Comparison of ENCODE assay signal across 1 cellular context in the genomic region with DNA sequence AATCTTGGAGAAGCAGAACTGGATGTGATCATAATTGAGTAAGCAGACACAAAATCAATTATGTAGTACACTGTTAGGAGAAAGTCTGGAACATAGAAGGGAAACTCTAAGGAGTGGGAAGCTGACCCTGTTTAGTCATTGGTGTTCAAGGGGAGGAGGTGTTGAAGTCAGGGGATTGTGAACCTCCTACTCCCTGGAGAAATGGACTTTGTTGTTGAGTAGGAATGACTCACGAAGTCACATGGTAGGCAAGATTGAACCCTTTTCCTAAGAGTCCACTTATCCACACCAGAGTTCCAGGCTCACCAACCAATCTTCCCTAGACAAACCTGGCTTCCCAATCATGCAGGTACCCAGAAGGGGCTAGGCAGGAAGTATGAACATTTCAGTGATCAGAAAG.
A peak's percentile ranks its signal among the peaks of the same experiment; 100 is the strongest.
TF ChIP-seq lines count a peak whose summit lies in the region.

No MANE protein-coding gene starts in this region.

TF ChIP-seq in HEK293, 187 proteins besides CTCF, POLR2A, EP300 and RAD21 (continued from another document):
- TF ChIP-seq ZNF302 (tag by site-specific recombination; IDR thresholded peaks at IDR 0.05; ENCODE audit: low read depth) (no peak), ZNF112 (tag by site-specific recombination; IDR thresholded peaks at IDR 0.05) (no peak), ZNF341 (tag by site-specific recombination; IDR thresholded peaks at IDR 0.05; ENCODE audit: low read depth) (no peak), ZNF366 (tag by site-specific recombination; conservative IDR thresholded peaks at IDR 0.05) (0 out of 2 replicates have a peak, but pooled peaks have one; percentile 17), ZNF785 (tag by site-specific recombination; IDR thresholded peaks at IDR 0.05) (no peak), ZNF292 (tag by site-specific recombination; IDR thresholded peaks at IDR 0.05; ENCODE audit: borderline replicate concordance, low read depth) (no peak), ZNF24 (tag by site-specific recombination; IDR thresholded peaks at IDR 0.05) (0 out of 2 replicates have a peak, but pooled peaks have one; percentile 36), ZNF248 (tag by site-specific recombination; IDR thresholded peaks at IDR 0.05) (no peak), ZNF629 (tag by site-specific recombination; IDR thresholded peaks at IDR 0.05) (peak; percentile 52), ZFP41 (tag by site-specific recombination; IDR thresholded peaks at IDR 0.05; ENCODE audit: borderline replicate concordance) (no peak), ZFHX2 (tag by site-specific recombination; conservative IDR thresholded peaks at IDR 0.05) (peak; percentile 74)
- TF ChIP-seq, protein P1, sequence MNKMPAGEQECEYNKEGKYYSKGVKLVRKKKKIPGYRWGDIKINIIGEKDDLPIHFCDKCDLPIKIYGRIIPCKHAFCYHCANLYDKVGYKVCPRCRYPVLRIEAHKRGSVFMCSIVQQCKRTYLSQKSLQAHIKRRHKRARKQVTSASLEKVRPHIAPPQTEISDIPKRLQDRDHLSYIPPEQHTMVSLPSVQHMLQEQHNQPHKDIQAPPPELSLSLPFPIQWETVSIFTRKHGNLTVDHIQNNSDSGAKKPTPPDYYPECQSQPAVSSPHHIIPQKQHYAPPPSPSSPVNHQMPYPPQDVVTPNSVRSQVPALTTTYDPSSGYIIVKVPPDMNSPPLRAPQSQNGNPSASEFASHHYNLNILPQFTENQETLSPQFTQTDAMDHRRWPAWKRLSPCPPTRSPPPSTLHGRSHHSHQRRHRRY (tag by site-specific recombination; IDR thresholded peaks at IDR 0.05) = no peak
- TF ChIP-seq, protein P2, sequence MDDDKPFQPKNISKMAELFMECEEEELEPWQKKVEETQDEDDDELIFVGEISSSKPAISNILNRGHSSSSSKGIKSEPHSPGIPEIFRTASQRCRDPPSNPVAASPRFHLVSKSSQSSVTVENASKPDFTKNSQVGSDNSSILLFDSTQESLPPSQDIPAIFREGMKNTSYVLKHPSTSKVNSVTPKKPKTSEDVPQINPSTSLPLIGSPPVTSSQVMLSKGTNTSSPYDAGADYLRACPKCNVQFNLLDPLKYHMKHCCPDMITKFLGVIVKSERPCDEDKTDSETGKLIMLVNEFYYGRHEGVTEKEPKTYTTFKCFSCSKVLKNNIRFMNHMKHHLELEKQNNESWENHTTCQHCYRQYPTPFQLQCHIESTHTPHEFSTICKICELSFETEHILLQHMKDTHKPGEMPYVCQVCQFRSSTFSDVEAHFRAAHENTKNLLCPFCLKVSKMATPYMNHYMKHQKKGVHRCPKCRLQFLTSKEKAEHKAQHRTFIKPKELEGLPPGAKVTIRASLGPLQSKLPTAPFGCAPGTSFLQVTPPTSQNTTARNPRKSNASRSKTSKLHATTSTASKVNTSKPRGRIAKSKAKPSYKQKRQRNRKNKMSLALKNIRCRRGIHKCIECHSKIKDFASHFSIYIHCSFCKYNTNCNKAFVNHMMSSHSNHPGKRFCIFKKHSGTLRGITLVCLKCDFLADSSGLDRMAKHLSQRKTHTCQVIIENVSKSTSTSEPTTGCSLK (tag by site-specific recombination; IDR thresholded peaks at IDR 0.05) = no peak
- TF ChIP-seq, protein P3, sequence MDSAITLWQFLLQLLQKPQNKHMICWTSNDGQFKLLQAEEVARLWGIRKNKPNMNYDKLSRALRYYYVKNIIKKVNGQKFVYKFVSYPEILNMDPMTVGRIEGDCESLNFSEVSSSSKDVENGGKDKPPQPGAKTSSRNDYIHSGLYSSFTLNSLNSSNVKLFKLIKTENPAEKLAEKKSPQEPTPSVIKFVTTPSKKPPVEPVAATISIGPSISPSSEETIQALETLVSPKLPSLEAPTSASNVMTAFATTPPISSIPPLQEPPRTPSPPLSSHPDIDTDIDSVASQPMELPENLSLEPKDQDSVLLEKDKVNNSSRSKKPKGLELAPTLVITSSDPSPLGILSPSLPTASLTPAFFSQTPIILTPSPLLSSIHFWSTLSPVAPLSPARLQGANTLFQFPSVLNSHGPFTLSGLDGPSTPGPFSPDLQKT (IDR thresholded peaks at IDR 0.05; ENCODE audit: borderline replicate concordance, low read depth, low read length) = no peak
- TF ChIP-seq, protein P4, sequence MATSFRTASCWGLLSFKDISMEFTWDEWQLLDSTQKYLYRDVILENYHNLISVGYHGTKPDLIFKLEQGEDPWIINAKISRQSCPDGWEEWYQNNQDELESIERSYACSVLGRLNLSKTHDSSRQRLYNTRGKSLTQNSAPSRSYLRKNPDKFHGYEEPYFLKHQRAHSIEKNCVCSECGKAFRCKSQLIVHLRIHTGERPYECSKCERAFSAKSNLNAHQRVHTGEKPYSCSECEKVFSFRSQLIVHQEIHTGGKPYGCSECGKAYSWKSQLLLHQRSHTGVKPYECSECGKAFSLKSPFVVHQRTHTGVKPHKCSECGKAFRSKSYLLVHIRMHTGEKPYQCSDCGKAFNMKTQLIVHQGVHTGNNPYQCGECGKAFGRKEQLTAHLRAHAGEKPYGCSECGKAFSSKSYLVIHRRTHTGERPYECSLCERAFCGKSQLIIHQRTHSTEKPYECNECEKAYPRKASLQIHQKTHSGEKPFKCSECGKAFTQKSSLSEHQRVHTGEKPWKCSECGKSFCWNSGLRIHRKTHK (tag by site-specific recombination; IDR thresholded peaks at IDR 0.05) = no peak
